Comparison of ENCODE assay signal across 38 cellular contexts in the genomic region with DNA sequence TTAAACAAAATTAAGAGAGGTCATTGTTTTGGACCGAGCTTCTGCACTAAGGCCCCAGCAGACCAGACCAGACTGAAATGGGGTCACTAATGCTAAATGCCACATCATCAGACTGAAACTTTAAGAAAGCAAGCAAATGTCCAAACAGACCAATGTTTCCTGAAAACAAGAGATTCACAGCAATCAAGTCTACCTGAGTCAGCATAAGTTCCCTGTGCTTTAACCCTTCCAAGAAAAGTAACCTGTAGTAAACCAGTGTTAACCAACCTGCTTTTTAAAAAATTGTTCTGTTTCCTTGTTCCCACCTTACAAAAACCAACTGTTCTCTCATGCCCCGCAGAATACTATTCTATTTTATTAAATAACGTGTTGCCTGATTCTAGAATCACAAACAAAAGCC.
"Had no signal": no experiment of that assay in that cellular context is flagged by ENCODE, and none has a peak within 500 bp of the region (broad histone marks: within the 10 kb centered on the region; RNA-seq: fewer than 3 reads in every experiment).

No MANE protein-coding gene starts in this region.

- DNase-seq: activated B cell treated with CpG ODN at 0.5 μM for 24 hours; activated CD4-positive, alpha-beta memory T cell treated with anti-CD3 and anti-CD28 coated beads for 36 hours; activated CD4-positive, alpha-beta T cell treated with anti-CD3 and anti-CD28 coated beads for 4 hours; activated CD4-positive, alpha-beta T cell treated with anti-CD3 and anti-CD28 coated beads, Interleukin-2, amount 10 ng/mL, durations not matched to agents 24 days and 14 days; activated CD4-positive, alpha-beta T cell treated with anti-CD3 and anti-CD28 coated beads, Interleukin-2, amount 50 U/mL, for 1 hour; activated CD4-positive, alpha-beta T cell treated with anti-CD3 and anti-CD28 coated beads, Interleukin-2, amount 50 U/mL, for 4 hours; activated CD4-positive, CD25-positive, alpha-beta regulatory T cell treated with anti-CD3 and anti-CD28 coated beads, Interleukin-2, amount 50 U/mL, for 72 hours; activated CD8-positive, alpha-beta memory T cell treated with anti-CD3 and anti-CD28 coated beads, Interleukin-2, amount 50 U/mL, for 4 hours; activated CD8-positive, alpha-beta T cell treated with anti-CD3 and anti-CD28 coated beads for 36 hours; activated effector memory CD4-positive, alpha-beta T cell treated with anti-CD3 and anti-CD28 coated beads, Interleukin-2, amount 50 U/mL, for 16 hours; activated gamma-delta T cell treated with Interleukin-2 at 50 U/mL for 16 hours; activated naive CD4-positive, alpha-beta T cell; activated naive CD4-positive, alpha-beta T cell treated with anti-CD3 and anti-CD28 coated beads for 36 hours; activated naive CD4-positive, alpha-beta T cell treated with anti-CD3 and anti-CD28 coated beads, Interleukin-2, amount 50 U/mL, for 16 hours; activated naive CD8-positive, alpha-beta T cell treated with anti-CD3 and anti-CD28 coated beads for 36 hours; activated T-cell treated with anti-CD3 and anti-CD28 coated beads for 4 hours; activated T-cell treated with anti-CD3 and anti-CD28 coated beads, Interleukin-2, amount 50 U/mL, for 1 hour; activated T-cell treated with anti-CD3 and anti-CD28 coated beads, Interleukin-2, amount 50 U/mL, for 4 hours; activated T-cell treated with anti-CD3 and anti-CD28 coated beads, Interleukin-2, amount 50 U/mL, for 72 hours; adrenal gland; amygdala; anterior cingulate cortex; caudate nucleus; T-helper 1 cell; T-helper 2 cell; T-helper 9 cell had no signal

- H3K4me1 Mint-ChIP-seq: activated B cell treated with CpG ODN at 0.5 μM for 24 hours; activated T-helper 17 cell treated with anti-CD3 and anti-CD28 coated beads, Interleukin-2, amount 50 U/mL, for 72 hours; central memory CD8-positive, alpha-beta T cell had no signal

- H3K9me3 ChIP-seq: adrenal gland, ascending aorta had no signal

- H3K27ac ChIP-seq: adrenal gland, ascending aorta, cardiac muscle cell, VCaP had no signal

- H3K36me3 ChIP-seq: adrenal gland, ascending aorta, cardiac muscle cell had no signal

- H3K4me3 ChIP-seq: adrenal gland, ascending aorta, cardiac muscle cell had no signal

- ATAC-seq: activated CD8-positive, alpha-beta T cell treated with anti-CD3 and anti-CD28 coated beads for 36 hours; activated naive CD4-positive, alpha-beta T cell treated with anti-CD3 and anti-CD28 coated beads, Interleukin-2, amount 50 U/mL, for 72 hours; activated T-cell treated with anti-CD3 and anti-CD28 coated beads, Interleukin-2, amount 50 U/mL, for 4 hours; activated T-cell treated with anti-CD3 and anti-CD28 coated beads, Interleukin-2, amount 50 U/mL, for 72 hours; activated T-helper 17 cell treated with anti-CD3 and anti-CD28 coated beads, Interleukin-2, amount 50 U/mL, for 72 hours had no signal

- FAIRE-seq: bronchial epithelial cell, TTC549 had no signal

- H3K9me3 Mint-ChIP-seq: activated B cell treated with CpG ODN at 0.5 μM for 24 hours; activated CD4-positive, alpha-beta memory T cell treated with anti-CD3 and anti-CD28 coated beads for 36 hours; activated CD8-positive, alpha-beta T cell treated with anti-CD3 and anti-CD28 coated beads for 36 hours; activated naive CD4-positive, alpha-beta T cell treated with anti-CD3 and anti-CD28 coated beads for 36 hours; activated naive CD4-positive, alpha-beta T cell treated with anti-CD3 and anti-CD28 coated beads, Interleukin-2, amount 50 U/mL, for 72 hours; activated naive CD8-positive, alpha-beta T cell treated with anti-CD3 and anti-CD28 coated beads for 36 hours; activated T-cell treated with anti-CD3 and anti-CD28 coated beads, Interleukin-2, amount 50 U/mL, for 4 hours; activated T-helper 17 cell treated with anti-CD3 and anti-CD28 coated beads, Interleukin-2, amount 50 U/mL, for 72 hours; central memory CD8-positive, alpha-beta T cell; T-helper 2 cell treated with Interferon-gamma antibody and Interleukin-4, amounts not matched to agents 5 μg/mL and 100 μg/mL, for 36 hours had no signal

- H3K4me3 Mint-ChIP-seq: activated B cell treated with CpG ODN at 0.5 μM for 24 hours; activated CD4-positive, alpha-beta memory T cell treated with anti-CD3 and anti-CD28 coated beads for 36 hours; activated CD4-positive, alpha-beta T cell treated with anti-CD3 and anti-CD28 coated beads, Interleukin-2, amount 10 ng/mL, durations not matched to agents 24 days and 14 days; activated CD8-positive, alpha-beta T cell treated with anti-CD3 and anti-CD28 coated beads for 36 hours; activated naive CD4-positive, alpha-beta T cell treated with anti-CD3 and anti-CD28 coated beads for 36 hours; activated naive CD8-positive, alpha-beta T cell treated with anti-CD3 and anti-CD28 coated beads for 36 hours; activated T-cell treated with anti-CD3 and anti-CD28 coated beads, Interleukin-2, amount 50 U/mL, for 4 hours; activated T-cell treated with anti-CD3 and anti-CD28 coated beads, Interleukin-2, amount 50 U/mL, for 72 hours; activated T-helper 1 cell treated with anti-CD3 and anti-CD28 coated beads, Interleukin-12 subunit alpha, Interleukin-12 subunit beta, Interleukin-2, Interleukin-4 antibody, amounts not matched to agents 30 ng/mL and 10 ng/mL and 1 ng/mL, durations not matched to agents 14 hours and 24 hours and 36 hours; activated T-helper 17 cell treated with anti-CD3 and anti-CD28 coated beads, Interleukin-2, amount 50 U/mL, for 72 hours; brain; central memory CD8-positive, alpha-beta T cell; T-helper 1 cell treated with Interleukin-12 subunit alpha and Interleukin-12 subunit beta and Interleukin-4 antibody, amounts not matched to agents 30 μg/mL and 1 μg/mL, for 36 hours; T-helper 2 cell treated with Interferon-gamma antibody and Interleukin-4, amounts not matched to agents 5 μg/mL and 100 μg/mL, for 36 hours had no signal

- H3K27me3 ChIP-seq: adrenal gland, ascending aorta, cardiac muscle cell had no signal

- H3K36me3 Mint-ChIP-seq: activated CD4-positive, alpha-beta memory T cell treated with anti-CD3 and anti-CD28 coated beads for 36 hours; activated naive CD4-positive, alpha-beta T cell treated with anti-CD3 and anti-CD28 coated beads, Interleukin-2, amount 50 U/mL, for 72 hours; activated naive CD8-positive, alpha-beta T cell treated with anti-CD3 and anti-CD28 coated beads for 36 hours; brain had no signal

- H3K4me1 ChIP-seq: adrenal gland, ascending aorta had no signal

- H3K27me3 Mint-ChIP-seq: activated CD4-positive, alpha-beta memory T cell treated with anti-CD3 and anti-CD28 coated beads for 36 hours; activated CD8-positive, alpha-beta T cell treated with anti-CD3 and anti-CD28 coated beads for 36 hours; activated naive CD8-positive, alpha-beta T cell treated with anti-CD3 and anti-CD28 coated beads for 36 hours; activated T-helper 17 cell treated with anti-CD3 and anti-CD28 coated beads, Interleukin-2, amount 50 U/mL, for 72 hours had no signal

- H3K27ac Mint-ChIP-seq: activated B cell treated with CpG ODN at 0.5 μM for 24 hours; activated CD4-positive, alpha-beta memory T cell treated with anti-CD3 and anti-CD28 coated beads for 36 hours; activated CD4-positive, alpha-beta T cell treated with anti-CD3 and anti-CD28 coated beads, Interleukin-2, amount 10 ng/mL, durations not matched to agents 24 days and 14 days; activated CD8-positive, alpha-beta T cell treated with anti-CD3 and anti-CD28 coated beads for 36 hours; activated naive CD4-positive, alpha-beta T cell treated with anti-CD3 and anti-CD28 coated beads for 36 hours; activated naive CD4-positive, alpha-beta T cell treated with anti-CD3 and anti-CD28 coated beads, Interleukin-2, amount 50 U/mL, for 72 hours; activated naive CD8-positive, alpha-beta T cell treated with anti-CD3 and anti-CD28 coated beads for 36 hours; activated T-cell treated with anti-CD3 and anti-CD28 coated beads, Interleukin-2, amount 50 U/mL, for 72 hours; activated T-helper 1 cell treated with anti-CD3 and anti-CD28 coated beads, Interleukin-12 subunit alpha, Interleukin-12 subunit beta, Interleukin-2, Interleukin-4 antibody, amounts not matched to agents 30 ng/mL and 10 ng/mL and 1 ng/mL, durations not matched to agents 14 hours and 24 hours and 36 hours; activated T-helper 17 cell treated with anti-CD3 and anti-CD28 coated beads, Interleukin-2, amount 50 U/mL, for 72 hours; brain; T-helper 1 cell treated with Interleukin-12 subunit alpha and Interleukin-12 subunit beta and Interleukin-4 antibody, amounts not matched to agents 30 μg/mL and 1 μg/mL, for 36 hours; T-helper 2 cell treated with Interferon-gamma antibody and Interleukin-4, amounts not matched to agents 5 μg/mL and 100 μg/mL, for 36 hours had no signal
